1 cellular context compared by ENCODE assay signal in the genomic region with DNA sequence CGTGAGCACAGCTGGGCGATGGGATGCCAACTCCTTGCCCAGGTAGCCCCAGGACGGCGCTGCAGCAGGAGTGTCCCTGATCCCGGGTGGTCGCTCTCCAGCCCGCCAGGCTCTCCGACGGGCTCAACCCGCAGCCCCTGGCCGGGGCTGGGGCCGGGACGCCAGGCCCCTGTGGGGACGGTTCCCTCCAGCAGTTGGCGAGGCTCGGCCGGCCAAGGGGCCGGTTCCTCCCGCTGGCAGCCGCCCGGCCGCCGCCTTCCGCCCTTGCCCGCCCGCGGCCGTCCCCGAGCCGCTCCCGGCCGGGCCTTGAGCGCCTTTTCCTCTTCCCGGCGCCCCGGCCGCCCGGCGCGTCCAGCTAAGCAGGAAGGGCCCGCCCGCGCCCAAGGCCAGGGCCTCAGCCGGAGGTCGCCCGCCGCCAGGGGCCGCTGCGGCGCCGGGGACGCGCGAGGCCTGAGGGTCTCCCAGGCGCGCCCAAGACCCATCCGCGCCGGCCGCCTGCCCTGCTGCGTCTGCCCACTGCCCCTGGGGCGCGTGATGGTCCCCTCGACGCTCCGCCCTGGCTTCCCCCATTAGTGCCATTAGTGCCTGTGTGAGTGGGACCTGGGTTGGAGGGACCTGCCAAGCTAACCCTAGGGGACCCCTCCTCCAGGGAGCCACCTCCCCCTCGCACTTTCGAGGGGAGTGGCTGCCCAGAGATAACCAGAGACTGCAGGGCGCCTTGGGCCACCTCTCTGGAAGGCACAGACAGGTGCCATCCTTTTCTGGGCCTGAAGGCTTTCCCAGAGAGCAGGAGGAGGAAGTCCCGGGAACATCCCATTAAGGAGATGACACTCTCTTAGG.
TF ChIP-seq lines count a peak whose summit lies in the region.

No MANE protein-coding gene starts in this region.

TF ChIP-seq in IMR-90, 13 proteins besides CTCF, POLR2A, EP300 and RAD21 (continued from another document):
- no peak for TF ChIP-seq FOS (IDR thresholded peaks at IDR 0.05; ENCODE audit: low read depth, low read length)
- TF ChIP-seq, protein P1, sequence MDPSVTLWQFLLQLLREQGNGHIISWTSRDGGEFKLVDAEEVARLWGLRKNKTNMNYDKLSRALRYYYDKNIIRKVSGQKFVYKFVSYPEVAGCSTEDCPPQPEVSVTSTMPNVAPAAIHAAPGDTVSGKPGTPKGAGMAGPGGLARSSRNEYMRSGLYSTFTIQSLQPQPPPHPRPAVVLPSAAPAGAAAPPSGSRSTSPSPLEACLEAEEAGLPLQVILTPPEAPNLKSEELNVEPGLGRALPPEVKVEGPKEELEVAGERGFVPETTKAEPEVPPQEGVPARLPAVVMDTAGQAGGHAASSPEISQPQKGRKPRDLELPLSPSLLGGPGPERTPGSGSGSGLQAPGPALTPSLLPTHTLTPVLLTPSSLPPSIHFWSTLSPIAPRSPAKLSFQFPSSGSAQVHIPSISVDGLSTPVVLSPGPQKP (IDR thresholded peaks at IDR 0.05; ENCODE audit: borderline replicate concordance, low read depth, low read length), result no peak
- no peak for TF ChIP-seq MXI1 (IDR thresholded peaks at IDR 0.05; ENCODE audit: borderline replicate concordance, low read depth, low read length)
- no peak for TF ChIP-seq CHD1 (IDR thresholded peaks at IDR 0.05; ENCODE audit: low read depth, low read length)
- TF ChIP-seq MAZ (IDR thresholded peaks at IDR 0.05; ENCODE audit: borderline replicate concordance, low read depth, low read length), result no peak
- TF ChIP-seq, protein P2, sequence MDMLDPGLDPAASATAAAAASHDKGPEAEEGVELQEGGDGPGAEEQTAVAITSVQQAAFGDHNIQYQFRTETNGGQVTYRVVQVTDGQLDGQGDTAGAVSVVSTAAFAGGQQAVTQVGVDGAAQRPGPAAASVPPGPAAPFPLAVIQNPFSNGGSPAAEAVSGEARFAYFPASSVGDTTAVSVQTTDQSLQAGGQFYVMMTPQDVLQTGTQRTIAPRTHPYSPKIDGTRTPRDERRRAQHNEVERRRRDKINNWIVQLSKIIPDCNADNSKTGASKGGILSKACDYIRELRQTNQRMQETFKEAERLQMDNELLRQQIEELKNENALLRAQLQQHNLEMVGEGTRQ (IDR thresholded peaks at IDR 0.05; ENCODE audit: low read depth, low read length), result no peak
- no peak for TF ChIP-seq RFX5 (IDR thresholded peaks at IDR 0.05; ENCODE audit: low read depth, low read length)
- TF ChIP-seq BHLHE40 (IDR thresholded peaks at IDR 0.05; ENCODE audit: low read depth, low read length), result no peak
- no peak for TF ChIP-seq SMC3 (IDR thresholded peaks at IDR 0.05; ENCODE audit: low read depth, low read length)
- TF ChIP-seq MAFK (IDR thresholded peaks at IDR 0.05; ENCODE audit: low read depth, low read length), result no peak
- no peak for TF ChIP-seq CEBPB (IDR thresholded peaks at IDR 0.05; ENCODE audit: low read depth, low read length)
TF ChIP-seq in IMR-90: peak in this region for 0.
